ENCODE assay signal across 2 cellular contexts in the genomic region with DNA sequence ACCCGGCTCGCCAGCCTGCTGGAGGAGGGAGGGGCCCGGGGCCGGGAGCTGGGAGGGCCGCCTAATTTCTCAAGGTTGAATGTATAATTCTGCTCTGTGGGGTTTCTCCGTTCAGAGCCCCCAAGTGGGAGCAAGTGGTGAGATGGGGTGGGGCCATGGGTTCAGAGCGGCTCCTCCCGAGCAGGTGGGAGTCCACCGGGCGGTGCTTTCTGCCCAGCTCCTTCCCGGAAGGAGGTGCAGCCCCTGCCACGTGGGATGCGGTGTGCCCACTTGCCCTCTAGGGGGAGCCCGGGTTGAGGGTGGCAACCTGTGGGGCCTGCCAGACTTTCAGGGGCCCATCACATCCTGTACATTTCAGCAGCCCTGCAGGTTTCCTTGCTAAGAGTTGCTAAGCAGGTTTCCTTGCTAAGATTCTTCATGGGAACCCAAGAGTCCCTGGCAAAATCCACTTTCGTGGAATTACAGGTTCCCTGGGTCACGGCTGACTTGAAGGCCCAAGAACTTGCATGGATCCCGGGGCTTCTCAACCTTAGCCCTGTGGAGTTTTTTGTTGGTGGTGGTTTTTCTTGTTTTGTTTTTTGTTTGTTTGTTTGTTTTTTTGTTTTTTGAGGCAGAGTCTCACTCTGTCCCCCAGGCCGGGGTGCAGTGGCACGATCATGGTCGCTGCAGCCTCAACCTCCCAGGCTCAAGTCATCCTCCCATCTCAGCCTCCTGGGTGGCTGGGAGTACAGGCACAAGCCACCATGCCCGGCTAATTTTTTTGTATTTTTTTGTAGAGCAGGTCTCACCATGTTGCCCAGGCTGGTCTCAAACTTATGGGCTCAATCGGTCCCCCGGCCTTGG.
A peak's percentile ranks its signal among the peaks of the same experiment; 100 is the strongest.
TF ChIP-seq lines count a peak whose summit lies in the region.

No MANE protein-coding gene starts in this region.

TF ChIP-seq in K562, 482 proteins besides CTCF, POLR2A, EP300 and RAD21 (continued from another document and continues in another):
- TF ChIP-seq, protein P1, sequence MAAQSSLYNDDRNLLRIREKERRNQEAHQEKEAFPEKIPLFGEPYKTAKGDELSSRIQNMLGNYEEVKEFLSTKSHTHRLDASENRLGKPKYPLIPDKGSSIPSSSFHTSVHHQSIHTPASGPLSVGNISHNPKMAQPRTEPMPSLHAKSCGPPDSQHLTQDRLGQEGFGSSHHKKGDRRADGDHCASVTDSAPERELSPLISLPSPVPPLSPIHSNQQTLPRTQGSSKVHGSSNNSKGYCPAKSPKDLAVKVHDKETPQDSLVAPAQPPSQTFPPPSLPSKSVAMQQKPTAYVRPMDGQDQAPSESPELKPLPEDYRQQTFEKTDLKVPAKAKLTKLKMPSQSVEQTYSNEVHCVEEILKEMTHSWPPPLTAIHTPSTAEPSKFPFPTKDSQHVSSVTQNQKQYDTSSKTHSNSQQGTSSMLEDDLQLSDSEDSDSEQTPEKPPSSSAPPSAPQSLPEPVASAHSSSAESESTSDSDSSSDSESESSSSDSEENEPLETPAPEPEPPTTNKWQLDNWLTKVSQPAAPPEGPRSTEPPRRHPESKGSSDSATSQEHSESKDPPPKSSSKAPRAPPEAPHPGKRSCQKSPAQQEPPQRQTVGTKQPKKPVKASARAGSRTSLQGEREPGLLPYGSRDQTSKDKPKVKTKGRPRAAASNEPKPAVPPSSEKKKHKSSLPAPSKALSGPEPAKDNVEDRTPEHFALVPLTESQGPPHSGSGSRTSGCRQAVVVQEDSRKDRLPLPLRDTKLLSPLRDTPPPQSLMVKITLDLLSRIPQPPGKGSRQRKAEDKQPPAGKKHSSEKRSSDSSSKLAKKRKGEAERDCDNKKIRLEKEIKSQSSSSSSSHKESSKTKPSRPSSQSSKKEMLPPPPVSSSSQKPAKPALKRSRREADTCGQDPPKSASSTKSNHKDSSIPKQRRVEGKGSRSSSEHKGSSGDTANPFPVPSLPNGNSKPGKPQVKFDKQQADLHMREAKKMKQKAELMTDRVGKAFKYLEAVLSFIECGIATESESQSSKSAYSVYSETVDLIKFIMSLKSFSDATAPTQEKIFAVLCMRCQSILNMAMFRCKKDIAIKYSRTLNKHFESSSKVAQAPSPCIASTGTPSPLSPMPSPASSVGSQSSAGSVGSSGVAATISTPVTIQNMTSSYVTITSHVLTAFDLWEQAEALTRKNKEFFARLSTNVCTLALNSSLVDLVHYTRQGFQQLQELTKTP (IDR thresholded peaks at IDR 0.05; ENCODE audit: low read depth in 1 of 2, partially characterized antibody in 2 of 2), result no peak
- TF ChIP-seq, protein P2, sequence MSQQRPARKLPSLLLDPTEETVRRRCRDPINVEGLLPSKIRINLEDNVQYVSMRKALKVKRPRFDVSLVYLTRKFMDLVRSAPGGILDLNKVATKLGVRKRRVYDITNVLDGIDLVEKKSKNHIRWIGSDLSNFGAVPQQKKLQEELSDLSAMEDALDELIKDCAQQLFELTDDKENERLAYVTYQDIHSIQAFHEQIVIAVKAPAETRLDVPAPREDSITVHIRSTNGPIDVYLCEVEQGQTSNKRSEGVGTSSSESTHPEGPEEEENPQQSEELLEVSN (IDR thresholded peaks at IDR 0.05; ENCODE audit: borderline replicate concordance in 1 of 2, extremely low read depth in 1 of 2, insufficient read depth in 1 of 2, insufficient read length in 1 of 2, low read depth in 1 of 2, low read length in 1 of 2, poor library complexity in 1 of 2, severe bottlenecking in 1 of 2), result peak; percentile 53 to 68
- TF ChIP-seq, protein P3, sequence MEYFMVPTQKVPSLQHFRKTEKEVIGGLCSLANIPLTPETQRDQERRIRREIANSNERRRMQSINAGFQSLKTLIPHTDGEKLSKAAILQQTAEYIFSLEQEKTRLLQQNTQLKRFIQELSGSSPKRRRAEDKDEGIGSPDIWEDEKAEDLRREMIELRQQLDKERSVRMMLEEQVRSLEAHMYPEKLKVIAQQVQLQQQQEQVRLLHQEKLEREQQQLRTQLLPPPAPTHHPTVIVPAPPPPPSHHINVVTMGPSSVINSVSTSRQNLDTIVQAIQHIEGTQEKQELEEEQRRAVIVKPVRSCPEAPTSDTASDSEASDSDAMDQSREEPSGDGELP (CRISPR knock-in tag; IDR thresholded peaks at IDR 0.05; ENCODE audit: borderline replicate concordance), result peak; percentile 77
- peak; percentile 29; the same call in 1 of the 2 replicates for TF ChIP-seq CBX5 (IDR thresholded peaks at IDR 0.05; ENCODE audit: borderline replicate concordance, low read depth)
- no peak for TF ChIP-seq MCM5 (IDR thresholded peaks at IDR 0.05; ENCODE audit: low read depth)
- TF ChIP-seq, protein P4, sequence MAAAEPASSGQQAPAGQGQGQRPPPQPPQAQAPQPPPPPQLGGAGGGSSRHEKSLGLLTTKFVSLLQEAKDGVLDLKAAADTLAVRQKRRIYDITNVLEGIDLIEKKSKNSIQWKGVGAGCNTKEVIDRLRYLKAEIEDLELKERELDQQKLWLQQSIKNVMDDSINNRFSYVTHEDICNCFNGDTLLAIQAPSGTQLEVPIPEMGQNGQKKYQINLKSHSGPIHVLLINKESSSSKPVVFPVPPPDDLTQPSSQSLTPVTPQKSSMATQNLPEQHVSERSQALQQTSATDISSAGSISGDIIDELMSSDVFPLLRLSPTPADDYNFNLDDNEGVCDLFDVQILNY (CRISPR knock-in tag; IDR thresholded peaks at IDR 0.05), result no peak
- TF ChIP-seq POLR2B (IDR thresholded peaks at IDR 0.05; ENCODE audit: low read depth, partially characterized antibody), result no peak
- TF ChIP-seq EP400 (IDR thresholded peaks at IDR 0.05), result peak; percentile 94
- TF ChIP-seq MAFF (IDR thresholded peaks at IDR 0.05; ENCODE audit: low read length), result no peak
- no peak for TF ChIP-seq ERF (CRISPR knock-in tag; IDR thresholded peaks at IDR 0.05)
- no peak for TF ChIP-seq SUPT5H (IDR thresholded peaks at IDR 0.05)
- TF ChIP-seq RFX1 (IDR thresholded peaks at IDR 0.05), result no peak
- TF ChIP-seq NCOA1 (IDR thresholded peaks at IDR 0.05; ENCODE audit: low read depth), result no peak
- TF ChIP-seq CHD4 (IDR thresholded peaks at IDR 0.05; ENCODE audit: insufficient read depth, insufficient replicate concordance, low read depth, low read length, poor library complexity, severe bottlenecking), result no peak
- TF ChIP-seq NR2C2 (CRISPR knock-in tag; IDR thresholded peaks at IDR 0.05), result no peak
- no peak for TF ChIP-seq NR2C2 (tag; IDR thresholded peaks at IDR 0.05)
- no peak for TF ChIP-seq HNRNPK (IDR thresholded peaks at IDR 0.05; ENCODE audit: low read depth, low read length, poor library complexity, severe bottlenecking)
- no peak for TF ChIP-seq NR4A1 (CRISPR knock-in tag; IDR thresholded peaks at IDR 0.05)
- TF ChIP-seq NR4A1 (tag; IDR thresholded peaks at IDR 0.05), result no peak
- TF ChIP-seq KAT2B (IDR thresholded peaks at IDR 0.05; ENCODE audit: low read depth, low read length), result no peak
- no peak for TF ChIP-seq PCBP1 (IDR thresholded peaks at IDR 0.05; ENCODE audit: low read depth, low read length, poor library complexity, severe bottlenecking)
- TF ChIP-seq, protein P5, sequence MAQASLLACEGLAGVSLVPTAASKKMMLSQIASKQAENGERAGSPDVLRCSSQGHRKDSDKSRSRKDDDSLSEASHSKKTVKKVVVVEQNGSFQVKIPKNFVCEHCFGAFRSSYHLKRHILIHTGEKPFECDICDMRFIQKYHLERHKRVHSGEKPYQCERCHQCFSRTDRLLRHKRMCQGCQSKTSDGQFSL (CRISPR knock-in tag; IDR thresholded peaks at IDR 0.05), result no peak
- TF ChIP-seq, protein P5 (tag; IDR thresholded peaks at IDR 0.05), result no peak
- no peak for TF ChIP-seq SP2 (IDR thresholded peaks at IDR 0.05; ENCODE audit: extremely low read depth, low read depth, low read length, poor library complexity, severe bottlenecking)

TF ChIP-seq in HepG2, 621 proteins besides CTCF, POLR2A, EP300 and RAD21 (continued from another document and continues in another):
- TF ChIP-seq, protein P6, sequence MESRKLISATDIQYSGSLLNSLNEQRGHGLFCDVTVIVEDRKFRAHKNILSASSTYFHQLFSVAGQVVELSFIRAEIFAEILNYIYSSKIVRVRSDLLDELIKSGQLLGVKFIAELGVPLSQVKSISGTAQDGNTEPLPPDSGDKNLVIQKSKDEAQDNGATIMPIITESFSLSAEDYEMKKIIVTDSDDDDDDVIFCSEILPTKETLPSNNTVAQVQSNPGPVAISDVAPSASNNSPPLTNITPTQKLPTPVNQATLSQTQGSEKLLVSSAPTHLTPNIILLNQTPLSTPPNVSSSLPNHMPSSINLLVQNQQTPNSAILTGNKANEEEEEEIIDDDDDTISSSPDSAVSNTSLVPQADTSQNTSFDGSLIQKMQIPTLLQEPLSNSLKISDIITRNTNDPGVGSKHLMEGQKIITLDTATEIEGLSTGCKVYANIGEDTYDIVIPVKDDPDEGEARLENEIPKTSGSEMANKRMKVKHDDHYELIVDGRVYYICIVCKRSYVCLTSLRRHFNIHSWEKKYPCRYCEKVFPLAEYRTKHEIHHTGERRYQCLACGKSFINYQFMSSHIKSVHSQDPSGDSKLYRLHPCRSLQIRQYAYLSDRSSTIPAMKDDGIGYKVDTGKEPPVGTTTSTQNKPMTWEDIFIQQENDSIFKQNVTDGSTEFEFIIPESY (CRISPR knock-in tag; IDR thresholded peaks at IDR 0.05), result peak; percentile 84
- TF ChIP-seq RBM39 (IDR thresholded peaks at IDR 0.05; ENCODE audit: low read depth, low read length, poor library complexity, severe bottlenecking), result no peak
- TF ChIP-seq, protein P7, sequence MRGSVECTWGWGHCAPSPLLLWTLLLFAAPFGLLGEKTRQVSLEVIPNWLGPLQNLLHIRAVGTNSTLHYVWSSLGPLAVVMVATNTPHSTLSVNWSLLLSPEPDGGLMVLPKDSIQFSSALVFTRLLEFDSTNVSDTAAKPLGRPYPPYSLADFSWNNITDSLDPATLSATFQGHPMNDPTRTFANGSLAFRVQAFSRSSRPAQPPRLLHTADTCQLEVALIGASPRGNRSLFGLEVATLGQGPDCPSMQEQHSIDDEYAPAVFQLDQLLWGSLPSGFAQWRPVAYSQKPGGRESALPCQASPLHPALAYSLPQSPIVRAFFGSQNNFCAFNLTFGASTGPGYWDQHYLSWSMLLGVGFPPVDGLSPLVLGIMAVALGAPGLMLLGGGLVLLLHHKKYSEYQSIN (CRISPR knock-in tag; IDR thresholded peaks at IDR 0.05; ENCODE audit: borderline replicate concordance), result no peak
- TF ChIP-seq HNRNPL (IDR thresholded peaks at IDR 0.05; ENCODE audit: low read depth, low read length), result 0 out of 2 replicates have a peak, but pooled peaks have one; percentile 32
- no peak for TF ChIP-seq ATRX (CRISPR knock-in tag; IDR thresholded peaks at IDR 0.05; ENCODE audit: borderline replicate concordance)
- no peak for TF ChIP-seq STAT5B (CRISPR knock-in tag; IDR thresholded peaks at IDR 0.05)
- TF ChIP-seq NR2C2 (CRISPR knock-in tag; IDR thresholded peaks at IDR 0.05; ENCODE audit: borderline replicate concordance), result no peak
- no peak for TF ChIP-seq SPEN (CRISPR knock-in tag; IDR thresholded peaks at IDR 0.05; ENCODE audit: low read depth)
- TF ChIP-seq ZFP90 (CRISPR knock-in tag; IDR thresholded peaks at IDR 0.05; ENCODE audit: borderline replicate concordance), result no peak
- TF ChIP-seq KLF15 (CRISPR knock-in tag; IDR thresholded peaks at IDR 0.05; ENCODE audit: borderline replicate concordance), result no peak
- TF ChIP-seq NR2F2 (IDR thresholded peaks at IDR 0.05; ENCODE audit: borderline replicate concordance, low read depth), result no peak
- no peak for TF ChIP-seq RORA (CRISPR knock-in tag; IDR thresholded peaks at IDR 0.05)
- TF ChIP-seq, protein P8, sequence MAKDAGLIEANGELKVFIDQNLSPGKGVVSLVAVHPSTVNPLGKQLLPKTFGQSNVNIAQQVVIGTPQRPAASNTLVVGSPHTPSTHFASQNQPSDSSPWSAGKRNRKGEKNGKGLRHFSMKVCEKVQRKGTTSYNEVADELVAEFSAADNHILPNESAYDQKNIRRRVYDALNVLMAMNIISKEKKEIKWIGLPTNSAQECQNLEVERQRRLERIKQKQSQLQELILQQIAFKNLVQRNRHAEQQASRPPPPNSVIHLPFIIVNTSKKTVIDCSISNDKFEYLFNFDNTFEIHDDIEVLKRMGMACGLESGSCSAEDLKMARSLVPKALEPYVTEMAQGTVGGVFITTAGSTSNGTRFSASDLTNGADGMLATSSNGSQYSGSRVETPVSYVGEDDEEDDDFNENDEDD (CRISPR knock-in tag; IDR thresholded peaks at IDR 0.05; ENCODE audit: borderline replicate concordance), result peak; percentile 73; the same call in 1 of the 2 replicates
- TF ChIP-seq STAG1 (CRISPR knock-in tag; IDR thresholded peaks at IDR 0.05), result peak; percentile 71
- no peak for TF ChIP-seq SUZ12 (IDR thresholded peaks at IDR 0.05; ENCODE audit: low read depth, low read length)
- TF ChIP-seq, protein P9, sequence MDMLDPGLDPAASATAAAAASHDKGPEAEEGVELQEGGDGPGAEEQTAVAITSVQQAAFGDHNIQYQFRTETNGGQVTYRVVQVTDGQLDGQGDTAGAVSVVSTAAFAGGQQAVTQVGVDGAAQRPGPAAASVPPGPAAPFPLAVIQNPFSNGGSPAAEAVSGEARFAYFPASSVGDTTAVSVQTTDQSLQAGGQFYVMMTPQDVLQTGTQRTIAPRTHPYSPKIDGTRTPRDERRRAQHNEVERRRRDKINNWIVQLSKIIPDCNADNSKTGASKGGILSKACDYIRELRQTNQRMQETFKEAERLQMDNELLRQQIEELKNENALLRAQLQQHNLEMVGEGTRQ (IDR thresholded peaks at IDR 0.05; ENCODE audit: low read depth, low read length), result peak; percentile 62
- TF ChIP-seq, protein P9 (CRISPR knock-in tag; IDR thresholded peaks at IDR 0.05; ENCODE audit: borderline replicate concordance), result peak; percentile 75; the same call in 1 of the 2 replicates
- TF ChIP-seq NCOA2 (CRISPR knock-in tag; IDR thresholded peaks at IDR 0.05), result peak; percentile 43
- TF ChIP-seq ZNF33B (CRISPR knock-in tag; IDR thresholded peaks at IDR 0.05), result 0 out of 2 replicates have a peak, but pooled peaks have one; percentile 64
- no peak for TF ChIP-seq FOXK2 (IDR thresholded peaks at IDR 0.05)
- TF ChIP-seq, protein P5 (CRISPR knock-in tag; IDR thresholded peaks at IDR 0.05), result no peak
- no peak for TF ChIP-seq SMAD1 (CRISPR knock-in tag; IDR thresholded peaks at IDR 0.05; ENCODE audit: borderline replicate concordance, low read depth)
- TF ChIP-seq TGIF2 (CRISPR knock-in tag; IDR thresholded peaks at IDR 0.05), result no peak
- no peak for TF ChIP-seq ZNF781 (CRISPR knock-in tag; IDR thresholded peaks at IDR 0.05; ENCODE audit: borderline replicate concordance, not compliant biosample characterization)
- TF ChIP-seq NFIC (IDR thresholded peaks at IDR 0.05; ENCODE audit: low read length), result no peak
